ENCODE assay signal across 12 cellular contexts in genomic region chr1:55210990-55211389, GRCh38. TPM values are rescaled to one million over a fixed set of nuclear protein-coding genes. Genes with fewer than 3 reads are reported as not detected.
DNase-seq lines count a peak whose midpoint lies in the region; ATAC-seq lines count a peak whose summit lies in the region.
"Had no signal": no experiment of that assay in that cellular context is flagged by ENCODE, and none has a peak within 500 bp of the region (broad histone marks: within the 10 kb centered on the region; RNA-seq: fewer than 3 reads in every experiment).

No MANE protein-coding gene starts in this region.

- H3K27me3 ChIP-seq in subcutaneous abdominal adipose tissue (ENCODE audit: control insufficient read depth in 5 of 5, insufficient read depth in 4 of 5, low read length in 5 of 5), result no peaks in the 10 kb centered on the region

- H3K27me3 Mint-ChIP-seq in activated T-cell treated with anti-CD3 and anti-CD28 coated beads, Interleukin-2, amount 50 U/mL, for 72 hours (ENCODE audit: low read depth), result no peaks in the 10 kb centered on the region
- no peaks in the 10 kb centered on the region for H3K27me3 Mint-ChIP-seq in T-cell
- peaks cover 5 to 9% (median 7%) of the 10 kb centered on the region in 3 donors for H3K27me3 Mint-ChIP-seq in immature natural killer cell (ENCODE audit: low read depth in 3 of 3)
- no peaks in the 10 kb centered on the region for H3K27me3 Mint-ChIP-seq in activated CD4-positive, alpha-beta T cell treated with anti-CD3 and anti-CD28 coated beads, Interleukin-2, amount 10 ng/mL, durations not matched to agents 7 days and 5 days

- peak overlapping the region in 3 of 5 donors; percentile 44 to 99 (median 62) for H3K9ac ChIP-seq in subcutaneous abdominal adipose tissue (ENCODE audit: low read length in 5 of 5)

- H3K36me3 Mint-ChIP-seq in activated T-cell treated with anti-CD3 and anti-CD28 coated beads, Interleukin-2, amount 50 U/mL, for 72 hours (ENCODE audit: insufficient read depth in 2 of 2), result peaks cover 10 to 11% of the 10 kb centered on the region in 2 donors
- H3K36me3 Mint-ChIP-seq in T-cell, result peaks cover 12% of the 10 kb centered on the region
- peaks cover 0 to 5% (median 3%) of the 10 kb centered on the region in 3 donors for H3K36me3 Mint-ChIP-seq in immature natural killer cell
- H3K36me3 Mint-ChIP-seq in activated CD4-positive, alpha-beta T cell treated with anti-CD3 and anti-CD28 coated beads, Interleukin-2, amount 10 ng/mL, durations not matched to agents 7 days and 5 days (ENCODE audit: low read depth), result peaks cover 20% of the 10 kb centered on the region

- H3K36me3 ChIP-seq in subcutaneous abdominal adipose tissue (ENCODE audit: control insufficient read depth in 5 of 5, insufficient read depth in 5 of 5, low read length in 5 of 5), result no peaks in the 10 kb centered on the region

- CTCF ChIA-PET in T-cell (lab: Charles Lee), result interaction anchor here in 1 of 2 donors (1.8 kb wide), 1 partner anchor 11 kb away, joined by 5 read pairs; no protein-coding TSS in a partner anchor
- CTCF ChIA-PET in activated CD4-positive, alpha-beta T cell treated with anti-CD3 and anti-CD28 coated beads, Interleukin-2, amount 10 ng/mL, durations not matched to agents 7 days and 5 days (lab: Charles Lee), result interaction anchor here (1.2 kb wide), 1 partner anchor 11 kb away, joined by 3 read pairs; no protein-coding TSS in a partner anchor

- no peak for DNase-seq in activated T-cell treated with anti-CD3 and anti-CD28 coated beads, Interleukin-2, amount 50 U/mL, for 72 hours
- DNase-seq in activated T-cell treated with anti-CD3 and anti-CD28 coated beads, Interleukin-2, amount 50 U/mL, for 1 hour, result no peak
- DNase-seq in T-cell (no peak), immature natural killer cell (no peak), NCI-H2029 (lab: John Stamatoyannopoulos, UW) (no peak)
- no peak for DNase-seq in activated CD4-positive, alpha-beta T cell treated with anti-CD3 and anti-CD28 coated beads, Interleukin-2, amount 10 ng/mL, durations not matched to agents 7 days and 5 days
- DNase-seq: activated CD4-positive, alpha-beta T cell treated with anti-CD3 and anti-CD28 coated beads for 4 hours; central memory CD4-positive, alpha-beta T cell; hypothalamus had no signal

- ATAC-seq in activated T-cell treated with anti-CD3 and anti-CD28 coated beads, Interleukin-2, amount 50 U/mL, for 72 hours (replicated peaks in 1 of 2), result no peak
- ATAC-seq in T-cell (replicated peaks in 1 of 4), result no peak
- ATAC-seq in GM21367 (IDR thresholded peaks at IDR 0.05; ENCODE audit: unreplicated experiment), result no peak
- ATAC-seq: sciatic nerve had no signal

- H3K4me1 Mint-ChIP-seq in activated T-cell treated with anti-CD3 and anti-CD28 coated beads, Interleukin-2, amount 50 U/mL, for 72 hours (ENCODE audit: low read depth), result peaks cover 79% of the 10 kb centered on the region
- H3K4me1 Mint-ChIP-seq in T-cell, result peaks cover 68 to 79% (median 77%) of the 10 kb centered on the region in 3 donors
- H3K4me1 Mint-ChIP-seq in immature natural killer cell, result peaks cover 70 to 82% of the 10 kb centered on the region in 2 donors
- peaks cover 63% of the 10 kb centered on the region for H3K4me1 Mint-ChIP-seq in activated CD4-positive, alpha-beta T cell treated with anti-CD3 and anti-CD28 coated beads, Interleukin-2, amount 10 ng/mL, durations not matched to agents 7 days and 5 days

- peaks cover 2 to 77% (median 70%) of the 10 kb centered on the region in 5 donors for H3K4me1 ChIP-seq in subcutaneous abdominal adipose tissue (ENCODE audit: control insufficient read depth in 5 of 5, insufficient read depth in 5 of 5, low read length in 5 of 5)

- peak overlapping the region in 4 of 5 donors; percentile 7 to 35 (median 24) for H3K4me3 ChIP-seq in subcutaneous abdominal adipose tissue (ENCODE audit: low read depth in 1 of 5, low read length in 5 of 5)

- peak overlapping the region; percentile 41 to 83 for H3K4me3 Mint-ChIP-seq in activated T-cell treated with anti-CD3 and anti-CD28 coated beads, Interleukin-2, amount 50 U/mL, for 72 hours
- H3K4me3 Mint-ChIP-seq in T-cell (peak overlapping the region; percentile 71 to 97 (median 88)), immature natural killer cell (peak overlapping the region; percentile 63 to 95 (median 94))
- no peak overlapping the region for H3K4me3 Mint-ChIP-seq in activated CD4-positive, alpha-beta T cell treated with anti-CD3 and anti-CD28 coated beads, Interleukin-2, amount 10 ng/mL, durations not matched to agents 7 days and 5 days

- POLR2A ChIA-PET in T-cell (lab: Charles Lee), result interaction anchor here in 1 of 2 donors (1.6 kb wide), 1 partner anchor 11 kb away, joined by 5 read pairs; no protein-coding TSS in a partner anchor
- POLR2A ChIA-PET in activated CD4-positive, alpha-beta T cell treated with anti-CD3 and anti-CD28 coated beads, Interleukin-2, amount 10 ng/mL, durations not matched to agents 7 days and 5 days (lab: Charles Lee), result no interaction called here

- H3K9me3 Mint-ChIP-seq in activated T-cell treated with anti-CD3 and anti-CD28 coated beads, Interleukin-2, amount 50 U/mL, for 72 hours, result no peaks in the 10 kb centered on the region
- H3K9me3 Mint-ChIP-seq in T-cell (no peaks in the 10 kb centered on the region), immature natural killer cell (no peaks in the 10 kb centered on the region)
- H3K9me3 Mint-ChIP-seq in activated CD4-positive, alpha-beta T cell treated with anti-CD3 and anti-CD28 coated beads, Interleukin-2, amount 10 ng/mL, durations not matched to agents 7 days and 5 days, result no peaks in the 10 kb centered on the region

- H3K27ac ChIP-seq in subcutaneous abdominal adipose tissue (ENCODE audit: low read depth, low read length), result peak overlapping the region; percentile 97

- no peaks in the 10 kb centered on the region for H3K9me3 ChIP-seq in subcutaneous abdominal adipose tissue (ENCODE audit: control insufficient read depth in 5 of 5, low read length in 5 of 5)

- peak overlapping the region; percentile 41 for H3K27ac Mint-ChIP-seq in activated T-cell treated with anti-CD3 and anti-CD28 coated beads, Interleukin-2, amount 50 U/mL, for 72 hours
- H3K27ac Mint-ChIP-seq in T-cell (peak overlapping the region; percentile 1 to 84), immature natural killer cell (peak overlapping the region; percentile 84 to 94 (median 88))
- no peak overlapping the region for H3K27ac Mint-ChIP-seq in activated CD4-positive, alpha-beta T cell treated with anti-CD3 and anti-CD28 coated beads, Interleukin-2, amount 10 ng/mL, durations not matched to agents 7 days and 5 days

RNA-seq across cellular contexts. Expression of gene USP24, which starts 4.2 kb away (rescaled TPM):
- total RNA-seq in activated T-cell treated with anti-CD3 and anti-CD28 coated beads, Interleukin-2, amount 50 U/mL, for 72 hours, result 10 to 100 TPM; 46.1 to 46.2 TPM
- 10 to 100 TPM; 58.9 to 90.7 (median 64.0) TPM for total RNA-seq in T-cell
- polyA plus RNA-seq in immature natural killer cell, result 10 to 100 TPM in 1 of 3 donors, 1 to 10 TPM in 2; 3.0 to 10.1 (median 3.7) TPM
- 10 to 100 TPM; 37.5 to 39.9 TPM for total RNA-seq in activated CD4-positive, alpha-beta T cell treated with anti-CD3 and anti-CD28 coated beads, Interleukin-2, amount 10 ng/mL, durations not matched to agents 7 days and 5 days
